20 cellular contexts compared by ENCODE assay signal in the genomic region with DNA sequence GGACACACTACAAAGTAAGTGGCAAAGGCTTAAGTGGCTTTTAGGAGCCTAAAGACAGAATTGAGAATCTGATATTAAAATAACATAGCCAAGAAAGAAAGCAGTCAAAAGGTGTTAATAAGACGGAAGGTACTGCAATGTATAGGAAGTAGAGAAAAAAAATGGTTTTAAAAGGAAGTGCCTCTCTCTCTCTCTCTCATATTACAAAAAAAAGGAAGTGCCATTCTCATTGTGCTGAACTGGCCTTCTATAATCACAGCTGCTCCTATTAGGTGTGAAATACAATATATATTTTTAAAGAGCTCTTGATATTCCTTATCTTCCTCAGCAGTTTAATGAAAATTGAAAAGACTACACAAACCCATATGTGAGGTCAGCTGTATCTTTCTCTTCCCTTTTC.
DNase-seq lines count a peak whose midpoint lies in the region; TF ChIP-seq lines count a peak whose summit lies in the region.
"Had no signal": no experiment of that assay in that cellular context is flagged by ENCODE, and none has a peak within 500 bp of the region (broad histone marks: within the 10 kb centered on the region; RNA-seq: fewer than 3 reads in every experiment).

No MANE protein-coding gene starts in this region.

- DNase-seq in NCI-H187 treated with DMSO at 0.1 percent for 48 hours (lab: John Stamatoyannopoulos, UW) (peak; percentile 48), NCI-H187 (lab: John Stamatoyannopoulos, UW) (no peak), NB4 (ENCODE audit: low read depth) (peak; percentile 30), SKM-1 treated with dmso at 0.1 percent for 144 hours (lab: John Stamatoyannopoulos, UW; ENCODE audit: unreplicated experiment) (peak; percentile 66), NCI-H146 treated with DMSO at 0.1 percent for 48 hours (lab: John Stamatoyannopoulos, UW; ENCODE audit: unreplicated experiment) (no peak), NCI-H128 (lab: John Stamatoyannopoulos, UW; ENCODE audit: unreplicated experiment) (no peak), NCI-H1105 treated with DMSO at 0.1 percent for 48 hours (lab: John Stamatoyannopoulos, UW) (no peak)
- DNase-seq in activated CD8-positive, alpha-beta memory T cell treated with anti-CD3 and anti-CD28 coated beads for 24 hours, result no peak
- DNase-seq: activated CD4-positive, alpha-beta memory T cell treated with anti-CD3 and anti-CD28 coated beads, Interleukin-2, amount 10 ng/mL, durations not matched to agents 7 days and 5 days; GDM1; H7; islet precursor cell; natural killer cell; NCI-H2029; NCI-H345; NCI-H748 treated with DMSO at 0.1 percent for 48 hours; occipital lobe; PC-3; stimulated activated CD4-positive, alpha-beta T cell treated with anti-CD3 and anti-CD28 coated beads, Interleukin-15, amount 100 ng/mL, for 24 hours; stimulated activated naive CD4-positive, alpha-beta T cell had no signal

- TF ChIP-seq POLR2A in NB4 (IDR thresholded peaks at IDR 0.05; ENCODE audit: extremely low read depth, insufficient read length), result no peak

- no peak for TF ChIP-seq CTCF in NB4 (IDR thresholded peaks at IDR 0.05; ENCODE audit: low read depth, low read length)

- H3K4me3 ChIP-seq in NB4 (ENCODE audit: low read depth, low read length), result no peak overlapping the region

Comparison
In these comparisons a context has a peak if more than half of its experiments do, and no peak if none do; other contexts are left out.
1. DNase-seq: peak in NCI-H187 treated with DMSO at 0.1 percent for 48 hours (single experiment), NB4 (single experiment) and SKM-1 treated with dmso at 0.1 percent for 144 hours (single experiment); none in NCI-H187 (0 of 2), NCI-H146 treated with DMSO at 0.1 percent for 48 hours (single experiment), NCI-H128 (single experiment), activated CD8-positive, alpha-beta memory T cell treated with anti-CD3 and anti-CD28 coated beads for 24 hours (single experiment) and NCI-H1105 treated with DMSO at 0.1 percent for 48 hours (single experiment).